Comparison of ENCODE assay signal across 8 cellular contexts in genomic region chr1:226697151-226697575, GRCh38. TPM values are rescaled to one million over a fixed set of nuclear protein-coding genes. Genes with fewer than 3 reads are reported as not detected.
DNase-seq lines count a peak whose midpoint lies in the region; ATAC-seq and TF ChIP-seq lines count a peak whose summit lies in the region.

No MANE protein-coding gene starts in this region.

- H3K36me3 Mint-ChIP-seq in glutamatergic neuron (ENCODE audit: unreplicated experiment), result no peaks in the 10 kb centered on the region

- H3K27me3 Mint-ChIP-seq in glutamatergic neuron (ENCODE audit: unreplicated experiment), result peaks cover 2% of the 10 kb centered on the region

- peak overlapping the region; percentile 43 to 86 (median 72) for H3K4me2 ChIP-seq in BLaER1 treated with 17β-estradiol and CSF1 and Interleukin-3, amounts not matched to agents 10 nM and 100 nM

- H4K20me1 ChIP-seq in BLaER1 treated with 17β-estradiol and CSF1 and Interleukin-3, amounts not matched to agents 10 nM and 100 nM, result peaks cover 0 to 25% (median 10%) of the 10 kb centered on the region in 11 experiments; a peak in 10 of 22 replicates

- peaks cover 0 to 45% (median 18%) of the 10 kb centered on the region in 11 experiments; a peak in 13 of 22 replicates for H3K36me3 ChIP-seq in BLaER1 treated with 17β-estradiol and CSF1 and Interleukin-3, amounts not matched to agents 10 nM and 100 nM

- peaks cover 32 to 62% (median 43%) of the 10 kb centered on the region in 10 experiments for H3K4me1 ChIP-seq in BLaER1 treated with 17β-estradiol and CSF1 and Interleukin-3, amounts not matched to agents 10 nM and 100 nM

- H3K9me3 Mint-ChIP-seq in glutamatergic neuron (ENCODE audit: unreplicated experiment), result peaks cover 6% of the 10 kb centered on the region

- no peak overlapping the region for H3K4me3 ChIP-seq in BLaER1 treated with 17β-estradiol and CSF1 and Interleukin-3, amounts not matched to agents 10 nM and 100 nM
- no peak overlapping the region for H3K4me3 ChIP-seq in foreskin fibroblast (ENCODE audit: low read depth in 1 of 2, low read length in 2 of 2)

- H3K4me3 Mint-ChIP-seq in glutamatergic neuron (ENCODE audit: unreplicated experiment), result no peak overlapping the region

- H3K9ac ChIP-seq in BLaER1 treated with 17β-estradiol and CSF1 and Interleukin-3, amounts not matched to agents 10 nM and 100 nM, result peak overlapping the region in 4 of 11 experiments; percentile 33 to 48 (median 35); a peak in 5 of 22 replicates

- H3K9me3 ChIP-seq in BLaER1 treated with 17β-estradiol and CSF1 and Interleukin-3, amounts not matched to agents 10 nM and 100 nM (replicated peaks in 1 of 11), result peaks cover 0 to 7% (median 0%) of the 10 kb centered on the region in 11 experiments; a peak in 4 of 22 replicates

- ATAC-seq in GM21447 (IDR thresholded peaks at IDR 0.05; ENCODE audit: unreplicated experiment), result peak; percentile 58

- H3K27me3 ChIP-seq in BLaER1 treated with 17β-estradiol and CSF1 and Interleukin-3, amounts not matched to agents 10 nM and 100 nM, result no peaks in the 10 kb centered on the region

- H3K4me1 Mint-ChIP-seq in glutamatergic neuron (ENCODE audit: low read depth, unreplicated experiment), result peaks cover 25% of the 10 kb centered on the region

- H3K27ac Mint-ChIP-seq in glutamatergic neuron (ENCODE audit: unreplicated experiment), result no peak overlapping the region

- DNase-seq in RKO (ENCODE audit: low spot score), result peak; percentile 24
- peak; percentile 76 to 87 for DNase-seq in foreskin fibroblast
- DNase-seq in epidermal melanocyte (ENCODE audit: insufficient read length, low spot score), result no peak
- DNase-seq in NCI-H510A (lab: John Stamatoyannopoulos, UW), result no peak
- no peak for DNase-seq in HUDEP-2 (lab: John Stamatoyannopoulos, UW; ENCODE audit: unreplicated experiment in 76 of 76)
- no peak for DNase-seq in glutamatergic neuron

- no peak for TF ChIP-seq CTCF in foreskin fibroblast (IDR thresholded peaks at IDR 0.05; ENCODE audit: low read depth, low read length)
- no peak for TF ChIP-seq CTCF in glutamatergic neuron (IDR thresholded peaks at IDR 0.05; ENCODE audit: partially characterized antibody, unreplicated experiment)

- peak overlapping the region in 3 of 11 experiments; percentile 9 to 50 (median 44); a peak in 4 of 22 replicates for H3K27ac ChIP-seq in BLaER1 treated with 17β-estradiol and CSF1 and Interleukin-3, amounts not matched to agents 10 nM and 100 nM

RNA-seq across cellular contexts. Expression of gene ITPKB, which starts 41.9 kb away (rescaled TPM):
- 0.34 TPM for total RNA-seq in glutamatergic neuron (ENCODE audit: unreplicated experiment)

Comparison
In these comparisons a context has a peak if more than half of its experiments do, and no peak if none do; other contexts are left out.
1. DNase-seq: peak in RKO (single experiment) and foreskin fibroblast (2 of 2); none in epidermal melanocyte (single experiment), NCI-H510A (single experiment), HUDEP-2 (0 of 76) and glutamatergic neuron (single experiment).